5 cellular contexts compared by ENCODE assay signal in genomic region chr9:29637448-29638196, GRCh38.
"Had no signal": no experiment of that assay in that cellular context is flagged by ENCODE, and none has a peak within 500 bp of the region (broad histone marks: within the 10 kb centered on the region; RNA-seq: fewer than 3 reads in every experiment).

No MANE protein-coding gene starts in this region.

- H3K4me2 ChIP-seq: GM23338 had no signal

- H3K27ac Mint-ChIP-seq: GM23338 had no signal

- H3K9me3 Mint-ChIP-seq: GM23338, H9 had no signal

- ATAC-seq: GM23338, K562 had no signal

- H2AFZ ChIP-seq: GM23338 had no signal

- DNase-seq: H9, HCEC 1CT, IMR-90 had no signal

- H3K4me3 ChIP-seq: GM23338, K562 had no signal

- H3K4me3 Mint-ChIP-seq: GM23338, H9 had no signal

- H3K4me1 Mint-ChIP-seq: GM23338, H9 had no signal
